ENCODE assay signal across 9 cellular contexts in genomic region chr2:190277234-190278112, GRCh38. TPM values are rescaled to one million over a fixed set of nuclear protein-coding genes. Genes with fewer than 3 reads are reported as not detected.
A peak's percentile ranks its signal among the peaks of the same experiment; 100 is the strongest.
DNase-seq lines count a peak whose midpoint lies in the region; ATAC-seq, FAIRE-seq and TF ChIP-seq lines count a peak whose summit lies in the region.
"Had no signal": no experiment of that assay in that cellular context is flagged by ENCODE, and none has a peak within 500 bp of the region (broad histone marks: within the 10 kb centered on the region; RNA-seq: fewer than 3 reads in every experiment).

No MANE protein-coding gene starts in this region.

- no peak overlapping the region for H3K4me3 ChIP-seq in fibroblast of the aortic adventitia (ENCODE audit: low read depth, low read length)
- H3K4me3 ChIP-seq: BLaER1 treated with 17β-estradiol and CSF1 and Interleukin-3, amounts not matched to agents 10 nM and 100 nM had no signal

- TF ChIP-seq CTCF in fibroblast of the aortic adventitia (IDR thresholded peaks at IDR 0.05; ENCODE audit: insufficient read depth, low read length), result peak; percentile 54

- DNase-seq in NCI-H1417 (lab: John Stamatoyannopoulos, UW) (peak in 2 of 3 experiments; percentile 14 to 45), NCI-H1417 treated with DMSO at 0.1 percent for 48 hours (lab: John Stamatoyannopoulos, UW) (no peak), HTR-8/SVneo (ENCODE audit: insufficient read length, low spot score) (peak; percentile 10), SW480 (ENCODE audit: low spot score) (peak; percentile 36), fibroblast of the aortic adventitia (ENCODE audit: low read depth) (peak; percentile 76), smooth muscle cell of the brain vasculature (ENCODE audit: low read depth, low spot score) (peak; percentile 24)
- DNase-seq in central memory CD4-positive, alpha-beta T cell, result no peak

- no peak for ATAC-seq in GM18861 (IDR thresholded peaks at IDR 0.05; ENCODE audit: unreplicated experiment)

- FAIRE-seq in HTR-8/SVneo (lab: Jason Lieb, UNC), result no peak

RNA-seq across cellular contexts. Expression of gene HIBCH, which starts 42.2 kb away (rescaled TPM):
- 21.5 and 24.4 TPM in 2 replicates for total RNA-seq in fibroblast of the aortic adventitia (ENCODE audit: low replicate concordance)

Comparison
In these comparisons a context has a peak if more than half of its experiments do, and no peak if none do; other contexts are left out.
1. DNase-seq: peak in NCI-H1417 (2 of 3), HTR-8/SVneo (single experiment), SW480 (single experiment), fibroblast of the aortic adventitia (single experiment) and smooth muscle cell of the brain vasculature (single experiment); none in NCI-H1417 treated with DMSO at 0.1 percent for 48 hours (single experiment) and central memory CD4-positive, alpha-beta T cell (single experiment).